ENCODE assay signal across 18 cellular contexts in genomic region chr7:38393874-38394273, GRCh38.
DNase-seq lines count a peak whose midpoint lies in the region; ATAC-seq and TF ChIP-seq lines count a peak whose summit lies in the region.
"Had no signal": no experiment of that assay in that cellular context is flagged by ENCODE, and none has a peak within 500 bp of the region (broad histone marks: within the 10 kb centered on the region; RNA-seq: fewer than 3 reads in every experiment).

No MANE protein-coding gene starts in this region.

- no peaks in the 10 kb centered on the region for H3K36me3 Mint-ChIP-seq in stimulated activated memory B cell treated with anti-CD40 and anti-IgM and Interleukin-4, amounts not matched to agents 10 μg/mL and 1 μg/mL and 100 μg/mL, for 72 hours
- peaks cover 5% of the 10 kb centered on the region; the same call in 1 of the 2 replicates for H3K36me3 Mint-ChIP-seq in WTC11
- H3K36me3 Mint-ChIP-seq: activated naive CD8-positive, alpha-beta T cell had no signal

- no peak for TF ChIP-seq CTCF in WTC11 (IDR thresholded peaks at IDR 0.05)

- DNase-seq in HEK293T (ENCODE audit: extremely low spot score) (no peak), NCI-H1105 treated with DMSO at 0.1 percent for 48 hours (lab: John Stamatoyannopoulos, UW) (no peak), WTC11 (ENCODE audit: low spot score) (no peak), DMS153 treated with DMSO at 0.1 percent for 48 hours (lab: John Stamatoyannopoulos, UW; ENCODE audit: unreplicated experiment) (no peak)
- DNase-seq: activated CD4-positive, CD25-positive, alpha-beta regulatory T cell; C1 segment of cervical spinal cord; EL; KG1; NCI-H1436; NCI-H446; stimulated activated CD4-positive, alpha-beta T cell treated with anti-CD3 and anti-CD28 coated beads, Interleukin-4, amount 100 ng/mL, for 4 hours; stimulated activated naive CD8-positive, alpha-beta T cell treated with anti-CD3 and anti-CD28 coated beads, Interleukin-15, Interleukin-2, amounts not matched to agents 100 U/mL and 50 U/mL, for 24 hours had no signal

- H3K4me1 Mint-ChIP-seq in stimulated activated memory B cell treated with anti-CD40 and anti-IgM and Interleukin-4, amounts not matched to agents 10 μg/mL and 1 μg/mL and 100 μg/mL, for 72 hours: peaks cover 21% of the 10 kb centered on the region
- peaks cover 8% of the 10 kb centered on the region for H3K4me1 Mint-ChIP-seq in WTC11

- POLR2A ChIA-PET in HEK293T (lab: Yijun Ruan, JAX): no interaction called here
- POLR2A ChIA-PET in WTC11 (lab: Charles Lee): no interaction called here

- peak overlapping the region; percentile 21 for H3K27ac Mint-ChIP-seq in stimulated activated memory B cell treated with anti-CD40 and anti-IgM and Interleukin-4, amounts not matched to agents 10 μg/mL and 1 μg/mL and 100 μg/mL, for 72 hours
- H3K27ac Mint-ChIP-seq in WTC11: no peak overlapping the region
- H3K27ac Mint-ChIP-seq: activated naive CD8-positive, alpha-beta T cell had no signal

- no peaks in the 10 kb centered on the region for H3K27me3 Mint-ChIP-seq in stimulated activated memory B cell treated with anti-CD40 and anti-IgM and Interleukin-4, amounts not matched to agents 10 μg/mL and 1 μg/mL and 100 μg/mL, for 72 hours
- no peaks in the 10 kb centered on the region; the same call in 1 of the 2 replicates for H3K27me3 Mint-ChIP-seq in WTC11 (ENCODE audit: low read depth)
- H3K27me3 Mint-ChIP-seq: activated naive CD8-positive, alpha-beta T cell had no signal

- peak; percentile 79 for ATAC-seq in GM18867 (IDR thresholded peaks at IDR 0.05; ENCODE audit: unreplicated experiment)
- peak; percentile 57 for ATAC-seq in GM21528 (IDR thresholded peaks at IDR 0.05; ENCODE audit: low FRiP score, unreplicated experiment)
- ATAC-seq in HG03066 (IDR thresholded peaks at IDR 0.05; ENCODE audit: low read depth, unreplicated experiment): peak; percentile 66
- ATAC-seq in stimulated activated memory B cell treated with anti-CD40 and anti-IgM and Interleukin-4, amounts not matched to agents 10 μg/mL and 1 μg/mL and 100 μg/mL, for 72 hours: peak; percentile 79
- ATAC-seq in WTC11: no peak
- ATAC-seq: right cardiac atrium; stimulated activated naive CD8-positive, alpha-beta T cell treated with anti-CD3 and anti-CD28 coated beads, Interleukin-15, Interleukin-2, amounts not matched to agents 100 U/mL and 50 U/mL, for 24 hours had no signal

- no peak overlapping the region for H3K4me3 Mint-ChIP-seq in stimulated activated memory B cell treated with anti-CD40 and anti-IgM and Interleukin-4, amounts not matched to agents 10 μg/mL and 1 μg/mL and 100 μg/mL, for 72 hours
- H3K4me3 Mint-ChIP-seq in WTC11: no peak overlapping the region
- H3K4me3 Mint-ChIP-seq: activated naive CD8-positive, alpha-beta T cell had no signal

- H3K9me3 Mint-ChIP-seq in stimulated activated memory B cell treated with anti-CD40 and anti-IgM and Interleukin-4, amounts not matched to agents 10 μg/mL and 1 μg/mL and 100 μg/mL, for 72 hours: no peaks in the 10 kb centered on the region
- H3K9me3 Mint-ChIP-seq in WTC11: peaks cover 18% of the 10 kb centered on the region

- CTCF ChIA-PET in HEK293T (lab: Yijun Ruan, JAX) (no interaction called here), WTC11 (lab: Charles Lee) (interaction anchor here (0.7 to 1.4 kb wide), 7 partner anchors 9 to 120 kb away, joined by 3 to 6 read pairs (median 4); no protein-coding TSS in a partner anchor)

TF ChIP-seq in HEK293T, 16 proteins besides CTCF, POLR2A, EP300 and RAD21:
- TF ChIP-seq CTBP1 (IDR thresholded peaks at IDR 0.05; ENCODE audit: borderline replicate concordance) (no peak), BHLHE40 (IDR thresholded peaks at IDR 0.05; ENCODE audit: borderline replicate concordance) (no peak), NFRKB (IDR thresholded peaks at IDR 0.05) (no peak), SUZ12 (IDR thresholded peaks at IDR 0.05) (no peak), LEF1 (IDR thresholded peaks at IDR 0.05; ENCODE audit: borderline replicate concordance) (no peak), L3MBTL2 (conservative IDR thresholded peaks at IDR 0.05) (no peak), FOXM1 (IDR thresholded peaks at IDR 0.05; ENCODE audit: borderline replicate concordance) (no peak), FOXK2 (IDR thresholded peaks at IDR 0.05) (no peak), ZNF384 (IDR thresholded peaks at IDR 0.05) (no peak), SP1 (IDR thresholded peaks at IDR 0.05) (no peak), PKNOX1 (IDR thresholded peaks at IDR 0.05) (no peak), ARNT (IDR thresholded peaks at IDR 0.05) (no peak), FOXA1 (IDR thresholded peaks at IDR 0.05) (no peak), HDGF (IDR thresholded peaks at IDR 0.05; ENCODE audit: borderline replicate concordance) (no peak), TARDBP (IDR thresholded peaks at IDR 0.05) (no peak), ELF4 (IDR thresholded peaks at IDR 0.05) (no peak)

TF ChIP-seq in WTC11, 78 proteins besides CTCF, POLR2A, EP300 and RAD21:
- TF ChIP-seq ZSCAN18 (CRISPR knock-in tag; IDR thresholded peaks at IDR 0.05): no peak
- TF ChIP-seq FOXJ3 (CRISPR knock-in tag; IDR thresholded peaks at IDR 0.05; ENCODE audit: borderline replicate concordance): no peak
- no peak for TF ChIP-seq MLX (CRISPR knock-in tag; IDR thresholded peaks at IDR 0.05)
